8 cellular contexts compared by ENCODE assay signal in the genomic region with DNA sequence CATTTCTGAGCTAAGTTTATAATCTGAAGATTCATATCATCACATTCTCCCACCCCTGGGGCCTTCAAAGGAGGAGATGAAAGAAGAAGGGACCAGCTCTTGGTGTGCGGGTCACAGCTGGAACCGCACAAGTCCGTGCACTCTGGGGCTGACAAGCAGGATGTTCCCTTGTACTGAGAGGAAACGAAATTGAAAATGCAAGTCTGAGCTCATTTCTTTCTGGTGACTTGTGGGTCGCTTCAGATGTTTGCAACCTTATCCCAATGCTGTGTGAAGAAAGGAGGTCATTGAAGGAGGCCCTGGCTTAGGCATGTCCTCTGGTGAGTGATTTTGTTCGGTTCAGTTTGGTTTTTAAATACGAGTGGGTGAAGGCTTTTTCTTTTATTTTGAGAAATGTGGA. TPM values are rescaled to one million over a fixed set of nuclear protein-coding genes. Genes with fewer than 3 reads are reported as not detected.
DNase-seq lines count a peak whose midpoint lies in the region; ATAC-seq and TF ChIP-seq lines count a peak whose summit lies in the region.

No MANE protein-coding gene starts in this region.

- CTCF ChIA-PET in activated CD4-positive, alpha-beta memory T cell treated with anti-CD3 and anti-CD28 coated beads, Interleukin-2, amount 10 ng/mL, durations not matched to agents 7 days and 5 days (lab: Charles Lee): interaction anchor here (0.6 to 8.1 kb wide), 11 partner anchors 8 to 289 kb away, joined by 3 to 85 read pairs (median 4); no protein-coding TSS in a partner anchor

- H3K36me3 ChIP-seq in lower lobe of right lung: no peaks in the 10 kb centered on the region
- H3K36me3 ChIP-seq in upper lobe of left lung: no peaks in the 10 kb centered on the region

- TF ChIP-seq CTCF in lower lobe of right lung (IDR thresholded peaks at IDR 0.05) (no peak), upper lobe of left lung (IDR thresholded peaks at IDR 0.05) (no peak)

- H3K4me3 ChIP-seq in lower lobe of right lung (peak overlapping the region; percentile 33), upper lobe of left lung (no peak overlapping the region)

- POLR2A ChIA-PET in activated CD4-positive, alpha-beta memory T cell treated with anti-CD3 and anti-CD28 coated beads, Interleukin-2, amount 10 ng/mL, durations not matched to agents 7 days and 5 days (lab: Charles Lee): interaction anchor here (0.7 to 8.8 kb wide), 17 partner anchors 9 to 574 kb away, joined by 3 to 94 read pairs (median 4); a partner anchor contains a TSS

- H3K4me1 ChIP-seq in lower lobe of right lung (peaks cover 82% of the 10 kb centered on the region), upper lobe of left lung (peaks cover 42 to 71% (median 53%) of the 10 kb centered on the region in 4 donors)

- 42 to 43% methylated on average over 7 of the region's 7 CpGs for WGBS in upper lobe of left lung, 2 donors

- peaks cover 2% of the 10 kb centered on the region for H3K9me3 Mint-ChIP-seq in activated CD4-positive, alpha-beta memory T cell treated with anti-CD3 and anti-CD28 coated beads, Interleukin-2, amount 10 ng/mL, durations not matched to agents 7 days and 5 days

- DNase-seq in activated T-cell treated with anti-CD3 and anti-CD28 coated beads for 48 hours (ENCODE audit: low read depth): peak; percentile 58
- DNase-seq in activated T-cell treated with anti-CD3 and anti-CD28 coated beads, Interleukin-2, amount 50 U/mL, for 1 hour: no peak
- peak; percentile 75 for DNase-seq in activated CD4-positive, alpha-beta memory T cell treated with anti-CD3 and anti-CD28 coated beads, Interleukin-2, amount 10 ng/mL, durations not matched to agents 7 days and 5 days
- no peak for DNase-seq in lower lobe of right lung
- no peak for DNase-seq in upper lobe of left lung
- no peak for DNase-seq in NCI-H2171 (lab: John Stamatoyannopoulos, UW)
- DNase-seq in NCI-H1105 (lab: John Stamatoyannopoulos, UW): no peak

- H3K27me3 ChIP-seq in lower lobe of right lung (ENCODE audit: low read depth) (no peaks in the 10 kb centered on the region), upper lobe of left lung (no peaks in the 10 kb centered on the region)

- no peak for TF ChIP-seq POLR2A in upper lobe of left lung (IDR thresholded peaks at IDR 0.05)

- ATAC-seq in HG03139 (IDR thresholded peaks at IDR 0.05; ENCODE audit: unreplicated experiment): peak; percentile 71
- ATAC-seq in lower lobe of right lung: peak; percentile 35 to 59
- peak in 1 of 2 donors; percentile 37 for ATAC-seq in upper lobe of left lung (ENCODE audit: low FRiP score in 2 of 2)

- peak overlapping the region; percentile 91 for H3K4me3 Mint-ChIP-seq in activated CD4-positive, alpha-beta memory T cell treated with anti-CD3 and anti-CD28 coated beads, Interleukin-2, amount 10 ng/mL, durations not matched to agents 7 days and 5 days

- intact Hi-C loops in lower lobe of right lung (cut with DNase I): no loop called here

- no peaks in the 10 kb centered on the region for H3K27me3 Mint-ChIP-seq in activated CD4-positive, alpha-beta memory T cell treated with anti-CD3 and anti-CD28 coated beads, Interleukin-2, amount 10 ng/mL, durations not matched to agents 7 days and 5 days

- TF ChIP-seq EP300 in upper lobe of left lung (IDR thresholded peaks at IDR 0.05): no peak

- peak overlapping the region; percentile 95 for H3K27ac Mint-ChIP-seq in activated CD4-positive, alpha-beta memory T cell treated with anti-CD3 and anti-CD28 coated beads, Interleukin-2, amount 10 ng/mL, durations not matched to agents 7 days and 5 days

- H3K9me3 ChIP-seq in lower lobe of right lung (no peaks in the 10 kb centered on the region), upper lobe of left lung (no peaks in the 10 kb centered on the region)

- H3K27ac ChIP-seq in lower lobe of right lung (peak overlapping the region; percentile 32), upper lobe of left lung (peak overlapping the region; percentile 15 to 50 (median 21))

- H3K36me3 Mint-ChIP-seq in activated CD4-positive, alpha-beta memory T cell treated with anti-CD3 and anti-CD28 coated beads, Interleukin-2, amount 10 ng/mL, durations not matched to agents 7 days and 5 days (ENCODE audit: low read depth): peaks cover 56% of the 10 kb centered on the region

- peaks cover 83% of the 10 kb centered on the region for H3K4me1 Mint-ChIP-seq in activated CD4-positive, alpha-beta memory T cell treated with anti-CD3 and anti-CD28 coated beads, Interleukin-2, amount 10 ng/mL, durations not matched to agents 7 days and 5 days

RNA-seq across cellular contexts. Expression of a gene that starts 59.6 kb away (rescaled TPM):
- total RNA-seq in activated CD4-positive, alpha-beta memory T cell treated with anti-CD3 and anti-CD28 coated beads, Interleukin-2, amount 10 ng/mL, durations not matched to agents 7 days and 5 days: not detected
- 26.1 TPM for total RNA-seq in lower lobe of right lung
- total RNA-seq in upper lobe of left lung: 10 to 100 TPM in 5 of 6 donors, 1 to 10 TPM in 1; 6.3 to 26.3 (median 15.9) TPM

Comparison
In these comparisons a context has a peak if more than half of its experiments do, and no peak if none do; other contexts are left out.
1. DNase-seq: peak in activated T-cell treated with anti-CD3 and anti-CD28 coated beads for 48 hours (single experiment) and activated CD4-positive, alpha-beta memory T cell treated with anti-CD3 and anti-CD28 coated beads, Interleukin-2, amount 10 ng/mL, durations not matched to agents 7 days and 5 days (single experiment); none in activated T-cell treated with anti-CD3 and anti-CD28 coated beads, Interleukin-2, amount 50 U/mL, for 1 hour (single experiment), lower lobe of right lung (single experiment), upper lobe of left lung (0 of 2), NCI-H2171 (single experiment) and NCI-H1105 (single experiment).
2. RNA of a gene that starts 59.6 kb away (total RNA-seq): 26.1 TPM in lower lobe of right lung (single experiment) and 6.3 to 26.3 TPM in upper lobe of left lung; not detected in activated CD4-positive, alpha-beta memory T cell treated with anti-CD3 and anti-CD28 coated beads, Interleukin-2, amount 10 ng/mL, durations not matched to agents 7 days and 5 days; every median in the first group is over 4 times any median in the second.